Comparison of ENCODE assay signal across 11 cellular contexts in the genomic region with DNA sequence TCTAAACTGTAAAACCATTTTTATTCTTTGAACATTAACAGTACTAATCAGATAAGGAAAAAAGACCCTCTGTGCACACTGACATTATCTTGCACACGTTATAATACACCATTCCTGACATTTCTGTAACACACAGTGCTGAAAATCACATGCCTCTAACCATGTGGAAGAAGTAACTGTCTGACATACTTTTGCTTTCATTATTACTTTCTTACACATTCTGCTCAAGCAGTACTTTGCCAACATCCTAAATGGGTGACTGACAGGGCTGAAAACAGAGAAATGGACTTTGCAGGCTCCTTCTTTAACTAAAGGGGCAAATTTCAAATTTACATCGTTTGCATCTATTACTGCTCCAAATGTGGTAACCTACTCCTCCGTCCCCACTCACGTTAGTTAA. TPM values are rescaled to one million over a fixed set of nuclear protein-coding genes. Genes with fewer than 3 reads are reported as not detected.
DNase-seq lines count a peak whose midpoint lies in the region; ATAC-seq, FAIRE-seq and TF ChIP-seq lines count a peak whose summit lies in the region.
"Had no signal": no experiment of that assay in that cellular context is flagged by ENCODE, and none has a peak within 500 bp of the region (broad histone marks: within the 10 kb centered on the region; RNA-seq: fewer than 3 reads in every experiment).

No MANE protein-coding gene starts in this region.

- no peaks in the 10 kb centered on the region for H3K27me3 ChIP-seq in BLaER1 treated with 17β-estradiol and CSF1 and Interleukin-3, amounts not matched to agents 10 nM and 100 nM
- H3K27me3 ChIP-seq in suprapubic skin (no peaks in the 10 kb centered on the region), tibial artery (no peaks in the 10 kb centered on the region)
- H3K27me3 ChIP-seq: breast epithelium had no signal

- TF ChIP-seq CTCF in endothelial cell (IDR thresholded peaks at IDR 0.05; ENCODE audit: unreplicated experiment) (no peak), suprapubic skin (IDR thresholded peaks at IDR 0.05) (no peak), tibial artery (IDR thresholded peaks at IDR 0.05) (no peak)

- no peaks in the 10 kb centered on the region for H4K20me1 ChIP-seq in BLaER1 treated with 17β-estradiol and CSF1 and Interleukin-3, amounts not matched to agents 10 nM and 100 nM

- H3K27me3 Mint-ChIP-seq in T-helper 2 cell treated with Interferon-gamma antibody and Interleukin-4, amounts not matched to agents 5 μg/mL and 100 μg/mL, for 36 hours (ENCODE audit: low read depth), result peaks cover 2% of the 10 kb centered on the region
- H3K27me3 Mint-ChIP-seq in endothelial cell (ENCODE audit: unreplicated experiment), result no peaks in the 10 kb centered on the region

- H3K4me3 Mint-ChIP-seq in T-helper 2 cell treated with Interferon-gamma antibody and Interleukin-4, amounts not matched to agents 5 μg/mL and 100 μg/mL, for 36 hours, result peak overlapping the region; percentile 57
- H3K4me3 Mint-ChIP-seq in endothelial cell (ENCODE audit: unreplicated experiment), result no peak overlapping the region

- H3K36me3 ChIP-seq in BLaER1 treated with 17β-estradiol and CSF1 and Interleukin-3, amounts not matched to agents 10 nM and 100 nM, result peaks cover under 1 to 24% (median 12%) of the 10 kb centered on the region in 11 experiments; a peak in 15 of 22 replicates
- H3K36me3 ChIP-seq in suprapubic skin (peaks cover 25% of the 10 kb centered on the region), tibial artery (peaks cover 7 to 23% (median 17%) of the 10 kb centered on the region in 3 donors)

- TF ChIP-seq EP300 in suprapubic skin (IDR thresholded peaks at IDR 0.05), result no peak

- H3K4me1 Mint-ChIP-seq in T-helper 2 cell treated with Interferon-gamma antibody and Interleukin-4, amounts not matched to agents 5 μg/mL and 100 μg/mL, for 36 hours (ENCODE audit: low read depth), result peaks cover 49% of the 10 kb centered on the region
- H3K4me1 Mint-ChIP-seq in endothelial cell (ENCODE audit: unreplicated experiment), result peaks cover 48% of the 10 kb centered on the region

- H3K27ac ChIP-seq in BLaER1 treated with 17β-estradiol and CSF1 and Interleukin-3, amounts not matched to agents 10 nM and 100 nM, result no peak overlapping the region
- no peak overlapping the region for H3K27ac ChIP-seq in suprapubic skin
- H3K27ac ChIP-seq in tibial artery, result no peak overlapping the region
- H3K27ac ChIP-seq: breast epithelium had no signal

- no peak for TF ChIP-seq POLR2A in suprapubic skin (IDR thresholded peaks at IDR 0.05)

- peaks cover 12% of the 10 kb centered on the region for H3K36me3 Mint-ChIP-seq in T-helper 2 cell treated with Interferon-gamma antibody and Interleukin-4, amounts not matched to agents 5 μg/mL and 100 μg/mL, for 36 hours (ENCODE audit: low read depth)
- peaks cover 8% of the 10 kb centered on the region for H3K36me3 Mint-ChIP-seq in endothelial cell (ENCODE audit: low read depth, unreplicated experiment)

- 47% methylated on average over 4 of the region's 4 CpGs for WGBS in suprapubic skin

- H3K4me3 ChIP-seq in BLaER1 treated with 17β-estradiol and CSF1 and Interleukin-3, amounts not matched to agents 10 nM and 100 nM, result no peak overlapping the region
- H3K4me3 ChIP-seq in suprapubic skin (no peak overlapping the region), tibial artery (no peak overlapping the region)
- H3K4me3 ChIP-seq: breast epithelium had no signal

- peak; percentile 91 for FAIRE-seq in GM19239 (lab: Jason Lieb, UNC)

- peak overlapping the region in 9 of 11 experiments; percentile 5 to 68 (median 20); a peak in 7 of 22 replicates for H3K4me2 ChIP-seq in BLaER1 treated with 17β-estradiol and CSF1 and Interleukin-3, amounts not matched to agents 10 nM and 100 nM

- peak overlapping the region; percentile 71 for H3K27ac Mint-ChIP-seq in T-helper 2 cell treated with Interferon-gamma antibody and Interleukin-4, amounts not matched to agents 5 μg/mL and 100 μg/mL, for 36 hours
- no peak overlapping the region for H3K27ac Mint-ChIP-seq in endothelial cell (ENCODE audit: unreplicated experiment)

- DNase-seq in GM19239 (ENCODE audit: insufficient read length, low spot score) (peak; percentile 30), endothelial cell (ENCODE audit: low spot score) (no peak), suprapubic skin (ENCODE audit: low spot score in 2 of 2) (no peak), tibial artery (no peak), NCI-H146 treated with DMSO at 0.1 percent for 48 hours (lab: John Stamatoyannopoulos, UW; ENCODE audit: unreplicated experiment) (no peak)
- no peak for DNase-seq in T-helper 2 cell treated with Interferon-gamma antibody and Interleukin-4, amounts not matched to agents 5 μg/mL and 100 μg/mL, for 36 hours (ENCODE audit: low spot score)
- DNase-seq: islet precursor cell had no signal

- no peak overlapping the region for H3K9ac ChIP-seq in BLaER1 treated with 17β-estradiol and CSF1 and Interleukin-3, amounts not matched to agents 10 nM and 100 nM

- intact Hi-C loops in tibial artery (cut with DNase I; ENCODE audit: low total_unique reads), result no loop called here

- peaks cover 5 to 17% (median 7%) of the 10 kb centered on the region in 10 experiments; a peak in 13 of 20 replicates for H3K4me1 ChIP-seq in BLaER1 treated with 17β-estradiol and CSF1 and Interleukin-3, amounts not matched to agents 10 nM and 100 nM
- H3K4me1 ChIP-seq in suprapubic skin (no peaks in the 10 kb centered on the region), tibial artery (no peaks in the 10 kb centered on the region)
- H3K4me1 ChIP-seq: breast epithelium had no signal

- ATAC-seq in HG02981 (IDR thresholded peaks at IDR 0.05; ENCODE audit: unreplicated experiment), result peak; percentile 95

- peaks cover 8% of the 10 kb centered on the region for H3K9me3 Mint-ChIP-seq in T-helper 2 cell treated with Interferon-gamma antibody and Interleukin-4, amounts not matched to agents 5 μg/mL and 100 μg/mL, for 36 hours
- H3K9me3 Mint-ChIP-seq in endothelial cell (ENCODE audit: unreplicated experiment), result no peaks in the 10 kb centered on the region

- H3K9me3 ChIP-seq in BLaER1 treated with 17β-estradiol and CSF1 and Interleukin-3, amounts not matched to agents 10 nM and 100 nM (replicated peaks in 1 of 11), result no peaks in the 10 kb centered on the region
- H3K9me3 ChIP-seq in suprapubic skin (no peaks in the 10 kb centered on the region), tibial artery (no peaks in the 10 kb centered on the region)
- H3K9me3 ChIP-seq: breast epithelium had no signal

RNA-seq across cellular contexts. Expression of a gene that starts 22.8 kb away (rescaled TPM):
- total RNA-seq in endothelial cell (ENCODE audit: unreplicated experiment) (0.13 TPM), suprapubic skin (10 to 100 TPM; 19.2 to 32.9 (median 21.0) TPM)
- total RNA-seq: CD4-positive, alpha-beta memory T cell had no signal

Comparison
In these comparisons a context has a peak if more than half of its experiments do, and no peak if none do; other contexts are left out.
1. RNA of a gene that starts 22.8 kb away (total RNA-seq): 19.2 to 32.9 TPM in suprapubic skin; 0.13 TPM in endothelial cell (single experiment); every median in the first group is over 10 times any median in the second.